Comparison of ENCODE assay signal across 10 cellular contexts in genomic region chr1:224175615-224176014, GRCh38. TPM values are rescaled to one million over a fixed set of nuclear protein-coding genes. Genes with fewer than 3 reads are reported as not detected.
A peak's percentile ranks its signal among the peaks of the same experiment; 100 is the strongest.
DNase-seq lines count a peak whose midpoint lies in the region; ATAC-seq and TF ChIP-seq lines count a peak whose summit lies in the region.
"Had no signal": no experiment of that assay in that cellular context is flagged by ENCODE, and none has a peak within 500 bp of the region (broad histone marks: within the 10 kb centered on the region; RNA-seq: fewer than 3 reads in every experiment).

No MANE protein-coding gene starts in this region.

- TF ChIP-seq RAD21 in IMR-90 (IDR thresholded peaks at IDR 0.05; ENCODE audit: low read length), result no peak

- H2BK5ac ChIP-seq in IMR-90 (ENCODE audit: low read depth, low read length, poor library complexity, severe bottlenecking) (no peak overlapping the region), mesenchymal stem cell (ENCODE audit: low read depth, low read length, poor library complexity, severe bottlenecking) (no peak overlapping the region)

- H3K56ac ChIP-seq in IMR-90 (ENCODE audit: extremely low read depth, insufficient read depth, low read length), result no peak overlapping the region

- no peaks in the 10 kb centered on the region for H3K27me3 ChIP-seq in IMR-90 (ENCODE audit: control insufficient read depth, insufficient read depth, low read length)
- peaks cover 0 to 2% of the 10 kb centered on the region in 2 experiments for H3K27me3 ChIP-seq in mesenchymal stem cell (ENCODE audit: control insufficient read depth in 1 of 2, insufficient read depth in 1 of 2, low read length in 2 of 2)

- H3K4ac ChIP-seq in IMR-90 (ENCODE audit: low read depth, low read length) (no peak overlapping the region), mesenchymal stem cell (ENCODE audit: low read depth in 1 of 2, low read length in 2 of 2) (no peak overlapping the region)

- no peaks in the 10 kb centered on the region for H3K36me3 ChIP-seq in IMR-90 (ENCODE audit: control insufficient read depth, insufficient read depth, low read length)
- H3K36me3 ChIP-seq in mesenchymal stem cell (ENCODE audit: control insufficient read depth in 1 of 2, insufficient read depth in 2 of 2, low read depth in 1 of 2, low read length in 2 of 2), result no peaks in the 10 kb centered on the region

- no peak for TF ChIP-seq POLR2A in IMR-90 (IDR thresholded peaks at IDR 0.05; ENCODE audit: low read depth, low read length)

- no peak overlapping the region for H2BK20ac ChIP-seq in IMR-90 (ENCODE audit: low read depth, low read length)

- no peak overlapping the region for H4K5ac ChIP-seq in IMR-90 (ENCODE audit: low read depth, low read length)

- H2BK12ac ChIP-seq in mesenchymal stem cell (ENCODE audit: low read length in 2 of 2), result no peak overlapping the region

- POLR2A ChIA-PET in IMR-90 (lab: Charles Lee; ENCODE audit: unreplicated experiment), result no interaction called here

- no peak overlapping the region for H2AK9ac ChIP-seq in IMR-90 (replicated peaks; ENCODE audit: low read depth, low read length, poor library complexity)

- no peaks in the 10 kb centered on the region for H3K9me1 ChIP-seq in IMR-90 (ENCODE audit: insufficient read depth, low read length)

- TF ChIP-seq CTCF in 22Rv1 (IDR thresholded peaks at IDR 0.05), result no peak
- TF ChIP-seq CTCF in IMR-90 (conservative IDR thresholded peaks at IDR 0.05; ENCODE audit: low read depth, low read length), result 0 out of 2 replicates have a peak, but pooled peaks have one; percentile 3
- TF ChIP-seq CTCF in choroid plexus epithelial cell (conservative IDR thresholded peaks at IDR 0.05; ENCODE audit: low read depth, low read length), result peak; percentile 21

- H2BK120ac ChIP-seq in IMR-90 (ENCODE audit: low read depth, low read length), result no peak overlapping the region
- no peak overlapping the region for H2BK120ac ChIP-seq in mesenchymal stem cell (ENCODE audit: low read depth, low read length)

- H3K4me1 ChIP-seq in IMR-90 (ENCODE audit: control insufficient read depth, insufficient read depth, low read length), result no peaks in the 10 kb centered on the region
- H3K4me1 ChIP-seq in mesenchymal stem cell (ENCODE audit: control insufficient read depth, insufficient read depth, low read depth, low read length), result peaks cover 4% of the 10 kb centered on the region

- H3K23ac ChIP-seq in IMR-90 (ENCODE audit: low read depth, low read length) (peak overlapping the region; percentile 38; the same call in 1 of the 2 replicates), mesenchymal stem cell (ENCODE audit: low read length in 2 of 2) (no peak overlapping the region)

- H2AFZ ChIP-seq in IMR-90 (replicated peaks; ENCODE audit: low read length, poor library complexity), result peak overlapping the region; percentile 78
- H2AFZ ChIP-seq in mesenchymal stem cell (ENCODE audit: low read depth, low read length), result peak overlapping the region; percentile 71

- WGBS in IMR-90 (ENCODE audit: extremely low coverage in 2 of 2, insufficient read length in 1 of 2), 2 experiments, result 5% methylated on average over 4 of the region's 21 CpGs; no CpG with 5 or more reads in 1 of the 2 experiments
- 7% methylated on average over 9 of the region's 21 CpGs for WGBS in mesenchymal stem cell

- no peak overlapping the region for H3K18ac ChIP-seq in IMR-90 (ENCODE audit: low read depth, low read length)
- peak overlapping the region in 1 of 2 experiments; percentile 40 for H3K18ac ChIP-seq in mesenchymal stem cell (ENCODE audit: low read depth in 1 of 2, low read length in 2 of 2)

- 0 out of 2 replicates have a peak overlapping the region, but pooled peaks have one; percentile 22 for H3K27ac ChIP-seq in 22Rv1
- H3K27ac ChIP-seq in IMR-90 (ENCODE audit: insufficient read depth, low read length), result no peak overlapping the region
- no peak overlapping the region for H3K27ac ChIP-seq in mesenchymal stem cell (ENCODE audit: low read length, poor library complexity, severe bottlenecking)
- H3K27ac ChIP-seq: epithelial cell of prostate had no signal

- intact Hi-C loops in IMR-90 (cut with micrococcal nuclease), result no loop called here

- dilution Hi-C loops in IMR-90 (cut with HindIII; ENCODE audit: low sequenced_read_pairs, unreplicated experiment), result no loop called here

- H2BK15ac ChIP-seq in IMR-90 (ENCODE audit: low read depth, low read length) (no peak overlapping the region), mesenchymal stem cell (ENCODE audit: low read depth, poor library complexity, severe bottlenecking) (peak overlapping the region; percentile 94)

- H4K8ac ChIP-seq in IMR-90 (ENCODE audit: low read depth in 2 of 2, low read length in 2 of 2), result no peak overlapping the region; a peak in 1 of 4 replicates
- H4K8ac ChIP-seq in mesenchymal stem cell (ENCODE audit: low read length), result peak overlapping the region; percentile 49

- H3K9me3 ChIP-seq in IMR-90 (ENCODE audit: control insufficient read depth, insufficient read depth, low read length) (no peaks in the 10 kb centered on the region), mesenchymal stem cell (ENCODE audit: control insufficient read depth, low read length) (no peaks in the 10 kb centered on the region)

- H2AK5ac ChIP-seq in IMR-90 (ENCODE audit: low read depth, low read length) (no peak overlapping the region), mesenchymal stem cell (ENCODE audit: low read length, severe bottlenecking) (no peak overlapping the region)

- ATAC-seq in IMR-90 (ENCODE audit: low read depth), result peak; percentile 79
- no peak for ATAC-seq in HG02642 (IDR thresholded peaks at IDR 0.05; ENCODE audit: poor library complexity, unreplicated experiment)
- ATAC-seq in GM19324 (IDR thresholded peaks at IDR 0.05; ENCODE audit: low FRiP score, unreplicated experiment), result no peak

- no peak overlapping the region for H3K14ac ChIP-seq in IMR-90 (replicated peaks; ENCODE audit: low read depth, low read length)
- no peak overlapping the region for H3K14ac ChIP-seq in mesenchymal stem cell (ENCODE audit: low read length in 2 of 2)

- H4K20me1 ChIP-seq in IMR-90 (ENCODE audit: insufficient read depth, low read length), result no peaks in the 10 kb centered on the region

- BruUV-seq in IMR-90 (replicated peaks; lab: Mats Ljungman, UMichigan), result no TSS peak

- H3K9ac ChIP-seq in IMR-90 (ENCODE audit: low read depth, low read length), result 0 out of 2 replicates have a peak overlapping the region, but pooled peaks have one; percentile 44
- H3K9ac ChIP-seq in mesenchymal stem cell (ENCODE audit: low read length), result peak overlapping the region; percentile 69

- in situ Hi-C loops in IMR-90 (cut with MboI; ENCODE audit: low sequenced_read_pairs), result no loop called here

- no peaks in the 10 kb centered on the region for H3K79me1 ChIP-seq in IMR-90 (ENCODE audit: low read depth in 1 of 2, low read length in 2 of 2)
- H3K79me1 ChIP-seq in mesenchymal stem cell (replicated peaks; ENCODE audit: low read length, poor library complexity, severe bottlenecking), result no peaks in the 10 kb centered on the region

- H3K4me2 ChIP-seq in IMR-90 (ENCODE audit: low read depth, low read length) (peak overlapping the region; percentile 52; the same call in 1 of the 2 replicates), mesenchymal stem cell (ENCODE audit: low read length, poor library complexity, severe bottlenecking) (peak overlapping the region; percentile 58)

- H4K91ac ChIP-seq in IMR-90 (ENCODE audit: insufficient read depth, low read depth, low read length) (no peak overlapping the region), mesenchymal stem cell (ENCODE audit: low read length) (no peak overlapping the region)

- DNase-seq in IMR-90 (peak; percentile 5), choroid plexus epithelial cell (ENCODE audit: low read depth) (peak; percentile 35), mesenchymal stem cell (no peak), T-helper 9 cell (no peak)
- no peak for DNase-seq in effector CD4-positive, alpha-beta T cell
- DNase-seq: Kasumi-1 had no signal

- no peak overlapping the region for H3K4me3 ChIP-seq in IMR-90 (ENCODE audit: insufficient read depth, low read depth, low read length)
- H3K4me3 ChIP-seq in choroid plexus epithelial cell (ENCODE audit: low read depth, low read length), result peak overlapping the region; percentile 32
- H3K4me3 ChIP-seq in mesenchymal stem cell (ENCODE audit: insufficient read depth in 1 of 2, low read depth in 1 of 2, low read length in 2 of 2), result peak overlapping the region in 1 of 2 experiments; percentile 55

- CTCF ChIA-PET in IMR-90 (lab: Yijun Ruan, JAX), result interaction anchor here (0.8 kb wide), 1 partner anchor 1562 kb away, joined by 5 read pairs; no protein-coding TSS in a partner anchor

TF ChIP-seq in IMR-90, 13 proteins besides CTCF, POLR2A, EP300 and RAD21 (continues in another document):
- no peak for TF ChIP-seq ELK1 (IDR thresholded peaks at IDR 0.05; ENCODE audit: borderline replicate concordance, low read depth, low read length)
- TF ChIP-seq RFX5 (IDR thresholded peaks at IDR 0.05; ENCODE audit: low read depth, low read length), result no peak
- no peak for TF ChIP-seq MXI1 (IDR thresholded peaks at IDR 0.05; ENCODE audit: borderline replicate concordance, low read depth, low read length)
- TF ChIP-seq CEBPB (IDR thresholded peaks at IDR 0.05; ENCODE audit: low read depth, low read length), result no peak
- TF ChIP-seq FOS (IDR thresholded peaks at IDR 0.05; ENCODE audit: low read depth, low read length), result no peak
- no peak for TF ChIP-seq NFE2L2 (IDR thresholded peaks at IDR 0.05; ENCODE audit: low read depth, low read length)
- no peak for TF ChIP-seq SMC3 (IDR thresholded peaks at IDR 0.05; ENCODE audit: low read depth, low read length)
- no peak for TF ChIP-seq USF2 (IDR thresholded peaks at IDR 0.05; ENCODE audit: low read depth, low read length)

RNA-seq across cellular contexts. Expression of gene DEGS1, which starts 7.4 kb away (rescaled TPM):
- total RNA-seq in IMR-90 (2012; rRNA removed), result 54.8 and 123 TPM in 2 replicates
- 89.3 and 109 TPM in 2 replicates for polyA plus RNA-seq in IMR-90 (2012; rRNA removed)
- polyA plus RNA-seq in IMR-90 (2012; cell fraction: cytosol; rRNA removed), result 78.1 and 78.3 TPM in 2 replicates
- polyA plus RNA-seq in IMR-90 (2012; cell fraction: nucleus; rRNA removed; ENCODE audit: low replicate concordance), result 11.2 and 34.7 TPM in 2 replicates
- polyA plus RNA-seq in mesenchymal stem cell (2013, experiment 1 of 2), result 123 TPM
- 127 TPM for polyA plus RNA-seq in mesenchymal stem cell (2013, experiment 2 of 2)

Comparison
In these comparisons a context has a peak if more than half of its experiments do, and no peak if none do; other contexts are left out.
1. DNase-seq: peak in IMR-90 (single experiment) and choroid plexus epithelial cell (single experiment); none in mesenchymal stem cell (single experiment), effector CD4-positive, alpha-beta T cell (single experiment) and T-helper 9 cell (single experiment).